In genomic region chr1:165257969-165258459, GRCh38 we compare ENCODE assay signal across 9 cellular contexts.
A peak's percentile ranks its signal among the peaks of the same experiment; 100 is the strongest.
DNase-seq lines count a peak whose midpoint lies in the region; ATAC-seq, FAIRE-seq and TF ChIP-seq lines count a peak whose summit lies in the region.
"Had no signal": no experiment of that assay in that cellular context is flagged by ENCODE, and none has a peak within 500 bp of the region (broad histone marks: within the 10 kb centered on the region; RNA-seq: fewer than 3 reads in every experiment).

No MANE protein-coding gene starts in this region.

- no peak overlapping the region for H4K91ac ChIP-seq in IMR-90 (ENCODE audit: insufficient read depth, low read depth, low read length)

- H3K36me3 ChIP-seq in IMR-90 (ENCODE audit: control insufficient read depth, insufficient read depth, low read length) (no peaks in the 10 kb centered on the region), NT2/D1 (ENCODE audit: insufficient read depth, insufficient read length, low read length) (no peaks in the 10 kb centered on the region), astrocyte (ENCODE audit: insufficient read depth, low read length) (no peaks in the 10 kb centered on the region)

- in situ Hi-C loops in Caki2 (cut with HindIII; ENCODE audit: low pct_unique_long_range_greater_than_20kb, low sequenced_read_pairs): no loop called here
- in situ Hi-C loops in IMR-90 (cut with MboI; ENCODE audit: low sequenced_read_pairs): no loop called here

- no peak overlapping the region for H2BK20ac ChIP-seq in IMR-90 (ENCODE audit: low read depth, low read length)

- H3K36me3 Mint-ChIP-seq in astrocyte (ENCODE audit: low read depth, unreplicated experiment): no peaks in the 10 kb centered on the region
- H3K36me3 Mint-ChIP-seq: T-cell had no signal

- DNase-seq in Caki2 (ENCODE audit: low read depth): peak; percentile 58
- peak; percentile 17 for DNase-seq in IMR-90
- DNase-seq in NT2/D1 (ENCODE audit: low read depth, low spot score): peak; percentile 92
- no peak for DNase-seq in astrocyte (ENCODE audit: low read depth)
- peak; percentile 74 for DNase-seq in iPS DF 4.7 (ENCODE audit: extremely low read depth, low spot score)
- DNase-seq in stimulated activated CD4-positive, alpha-beta T cell treated with anti-CD3 and anti-CD28 coated beads, Interleukin-1b, Interleukin-23, amount 100 ng/mL, for 48 hours: peak; percentile 43
- no peak for DNase-seq in amniotic stem cell (lab: John Stamatoyannopoulos, UW)

- H2AK9ac ChIP-seq in IMR-90 (replicated peaks; ENCODE audit: low read depth, low read length, poor library complexity): no peak overlapping the region

- H3K56ac ChIP-seq in IMR-90 (ENCODE audit: extremely low read depth, insufficient read depth, low read length): no peak overlapping the region

- H2AFZ ChIP-seq in IMR-90 (replicated peaks; ENCODE audit: low read length, poor library complexity) (no peak overlapping the region), astrocyte (ENCODE audit: low read depth, low read length) (no peak overlapping the region)

- intact Hi-C loops in IMR-90 (cut with micrococcal nuclease): loop anchor here (5.0 kb wide), 1 partner anchor 334 kb away; no protein-coding TSS in a partner anchor

- H3K9me1 ChIP-seq in IMR-90 (ENCODE audit: insufficient read depth, low read length): no peaks in the 10 kb centered on the region

- no peak overlapping the region for H4K5ac ChIP-seq in IMR-90 (ENCODE audit: low read depth, low read length)

- no peak overlapping the region for H4K8ac ChIP-seq in IMR-90 (ENCODE audit: low read depth in 2 of 2, low read length in 2 of 2)

- no peak overlapping the region for H2BK15ac ChIP-seq in IMR-90 (ENCODE audit: low read depth, low read length)

- H4K20me1 ChIP-seq in IMR-90 (ENCODE audit: insufficient read depth, low read length) (no peaks in the 10 kb centered on the region), astrocyte (ENCODE audit: insufficient read depth, low read length) (no peaks in the 10 kb centered on the region)

- no peak overlapping the region for H2BK120ac ChIP-seq in IMR-90 (ENCODE audit: low read depth, low read length)

- FAIRE-seq in astrocyte (lab: Jason Lieb, UNC): no peak

- H3K4me1 Mint-ChIP-seq in astrocyte (ENCODE audit: low read depth, unreplicated experiment): no peaks in the 10 kb centered on the region
- H3K4me1 Mint-ChIP-seq: T-cell had no signal

- peak; percentile 38 for TF ChIP-seq CTCF in IMR-90 (conservative IDR thresholded peaks at IDR 0.05; ENCODE audit: low read depth, low read length)
- peak; percentile 32 for TF ChIP-seq CTCF in astrocyte (IDR thresholded peaks at IDR 0.05; ENCODE audit: insufficient read depth, low read depth, low read length)

- no peaks in the 10 kb centered on the region for H3K79me2 ChIP-seq in astrocyte (ENCODE audit: insufficient read depth, low read length)

- H3K4me3 ChIP-seq in IMR-90 (ENCODE audit: insufficient read depth, low read depth, low read length) (no peak overlapping the region), NT2/D1 (ENCODE audit: insufficient read length, low read depth) (no peak overlapping the region), astrocyte (ENCODE audit: insufficient read depth, low read depth, low read length) (no peak overlapping the region)

- H3K9ac ChIP-seq in IMR-90 (ENCODE audit: low read depth, low read length): no peak overlapping the region
- no peak overlapping the region for H3K9ac ChIP-seq in NT2/D1 (ENCODE audit: insufficient read length, low read depth)
- H3K9ac ChIP-seq in astrocyte (ENCODE audit: low read length): no peak overlapping the region

- H3K4me2 ChIP-seq in IMR-90 (ENCODE audit: low read depth, low read length) (no peak overlapping the region), astrocyte (ENCODE audit: low read length) (no peak overlapping the region)

- no peak overlapping the region for H3K14ac ChIP-seq in IMR-90 (replicated peaks; ENCODE audit: low read depth, low read length)

- peaks cover 50% of the 10 kb centered on the region for H3K27me3 Mint-ChIP-seq in astrocyte (ENCODE audit: low read depth, unreplicated experiment)

- H3K18ac ChIP-seq in IMR-90 (ENCODE audit: low read depth, low read length): no peak overlapping the region

- H3K4me3 Mint-ChIP-seq in astrocyte (ENCODE audit: unreplicated experiment): no peak overlapping the region
- H3K4me3 Mint-ChIP-seq: T-cell had no signal

- dilution Hi-C loops in IMR-90 (cut with HindIII; ENCODE audit: low sequenced_read_pairs, unreplicated experiment): no loop called here

- CTCF ChIA-PET in IMR-90 (lab: Yijun Ruan, JAX): no interaction called here

- no peak overlapping the region for H2AK5ac ChIP-seq in IMR-90 (ENCODE audit: low read depth, low read length)

- TF ChIP-seq RAD21 in IMR-90 (IDR thresholded peaks at IDR 0.05; ENCODE audit: low read length): 0 out of 2 replicates have a peak, but pooled peaks have one; percentile 20

- no TSS peak for BruUV-seq in IMR-90 (replicated peaks; lab: Mats Ljungman, UMichigan)

- no peak overlapping the region for H2BK5ac ChIP-seq in IMR-90 (ENCODE audit: low read depth, low read length, poor library complexity, severe bottlenecking)

- ATAC-seq in GM19395 (IDR thresholded peaks at IDR 0.05; ENCODE audit: unreplicated experiment): peak; percentile 86
- no peak; the same call in 1 of the 2 replicates for ATAC-seq in IMR-90 (ENCODE audit: low read depth)
- ATAC-seq: T-cell had no signal

- no peak overlapping the region for H3K23ac ChIP-seq in IMR-90 (ENCODE audit: low read depth, low read length)

- H3K27ac Mint-ChIP-seq in astrocyte (ENCODE audit: unreplicated experiment): no peak overlapping the region
- H3K27ac Mint-ChIP-seq: T-cell had no signal

- H3K9me3 Mint-ChIP-seq in astrocyte (ENCODE audit: unreplicated experiment): peaks cover 3% of the 10 kb centered on the region

- no peaks in the 10 kb centered on the region for H3K9me3 ChIP-seq in IMR-90 (ENCODE audit: control insufficient read depth, insufficient read depth, low read length)
- peaks cover 7% of the 10 kb centered on the region; the same call in 1 of the 2 replicates for H3K9me3 ChIP-seq in NT2/D1 (ENCODE audit: insufficient read depth, low read length)
- H3K9me3 ChIP-seq in astrocyte (ENCODE audit: insufficient read depth, low read depth, low read length): no peaks in the 10 kb centered on the region

- POLR2A ChIA-PET in IMR-90 (lab: Charles Lee; ENCODE audit: unreplicated experiment): no interaction called here

- WGBS in IMR-90 (ENCODE audit: extremely low coverage in 2 of 2, insufficient read length in 1 of 2), 2 experiments: 0% methylated on average over 1 of the region's 3 CpGs; no CpG with 5 or more reads in 1 of the 2 experiments

- H3K4me1 ChIP-seq in IMR-90 (ENCODE audit: control insufficient read depth, insufficient read depth, low read length): no peaks in the 10 kb centered on the region
- peaks cover 11% of the 10 kb centered on the region for H3K4me1 ChIP-seq in NT2/D1 (ENCODE audit: insufficient read depth, insufficient read length)
- no peaks in the 10 kb centered on the region for H3K4me1 ChIP-seq in astrocyte (ENCODE audit: insufficient read depth, low read length)

- H3K79me1 ChIP-seq in IMR-90 (ENCODE audit: low read depth in 1 of 2, low read length in 2 of 2): no peaks in the 10 kb centered on the region

- TF ChIP-seq POLR2A in IMR-90 (IDR thresholded peaks at IDR 0.05; ENCODE audit: low read depth, low read length): no peak

- no peak overlapping the region for H3K27ac ChIP-seq in IMR-90 (ENCODE audit: insufficient read depth, low read length)
- H3K27ac ChIP-seq in astrocyte (ENCODE audit: low read depth, low read length): no peak overlapping the region

- H3K27me3 ChIP-seq in IMR-90 (ENCODE audit: control insufficient read depth, insufficient read depth, low read length) (no peaks in the 10 kb centered on the region), NT2/D1 (ENCODE audit: insufficient read depth, insufficient read length) (peaks cover 3% of the 10 kb centered on the region), astrocyte (ENCODE audit: insufficient read depth, low read length) (no peaks in the 10 kb centered on the region)

- no peak overlapping the region for H3K4ac ChIP-seq in IMR-90 (ENCODE audit: low read depth, low read length)

TF ChIP-seq in IMR-90, 13 proteins besides CTCF, POLR2A, EP300 and RAD21:
- TF ChIP-seq CEBPB (IDR thresholded peaks at IDR 0.05; ENCODE audit: low read depth, low read length): no peak
- TF ChIP-seq SMC3 (IDR thresholded peaks at IDR 0.05; ENCODE audit: low read depth, low read length): 0 out of 2 replicates have a peak, but pooled peaks have one; percentile 10
- no peak for TF ChIP-seq RCOR1 (IDR thresholded peaks at IDR 0.05; ENCODE audit: insufficient replicate concordance, low read length)

Comparison
In these comparisons a context has a peak if more than half of its experiments do, and no peak if none do; other contexts are left out.
1. DNase-seq: peak in Caki2 (single experiment), IMR-90 (single experiment), NT2/D1 (single experiment), iPS DF 4.7 (single experiment) and stimulated activated CD4-positive, alpha-beta T cell treated with anti-CD3 and anti-CD28 coated beads, Interleukin-1b, Interleukin-23, amount 100 ng/mL, for 48 hours (single experiment); none in astrocyte (single experiment) and amniotic stem cell (single experiment).